ENCODE assay signal across 11 cellular contexts in genomic region chr10:3424102-3424803, GRCh38.
DNase-seq lines count a peak whose midpoint lies in the region; ATAC-seq and TF ChIP-seq lines count a peak whose summit lies in the region.
"Had no signal": no experiment of that assay in that cellular context is flagged by ENCODE, and none has a peak within 500 bp of the region (broad histone marks: within the 10 kb centered on the region; RNA-seq: fewer than 3 reads in every experiment).

No MANE protein-coding gene starts in this region.

- H3K27ac ChIP-seq in liver (ENCODE audit: low read depth in 1 of 2, low read length in 2 of 2) = peak overlapping the region; percentile 50 to 54
- H3K27ac ChIP-seq: vagina had no signal

- no peaks in the 10 kb centered on the region for H3K36me3 ChIP-seq in liver (ENCODE audit: control insufficient read depth in 4 of 4, insufficient read depth in 3 of 4, low read depth in 1 of 4, low read length in 3 of 4)
- H3K36me3 ChIP-seq: vagina had no signal

- H3K27me3 ChIP-seq in liver (ENCODE audit: control insufficient read depth in 4 of 4, insufficient read depth in 4 of 4, low read length in 3 of 4) = peaks cover 0 to 3% (median 0%) of the 10 kb centered on the region in 4 donors
- H3K27me3 ChIP-seq: vagina had no signal

- ATAC-seq in HG03439 (IDR thresholded peaks at IDR 0.05; ENCODE audit: unreplicated experiment) (no peak), GM21737 (IDR thresholded peaks at IDR 0.05; ENCODE audit: unreplicated experiment) (no peak), GM18868 (IDR thresholded peaks at IDR 0.05; ENCODE audit: unreplicated experiment) (no peak)
- ATAC-seq: activated CD4-positive, alpha-beta T cell treated with anti-CD3 and anti-CD28 coated beads for 36 hours had no signal

- H3K4me3 ChIP-seq in astrocyte of the spinal cord (ENCODE audit: low read depth, low read length) = no peak overlapping the region
- H3K4me3 ChIP-seq in liver (ENCODE audit: low read depth in 1 of 3, low read length in 3 of 3) = no peak overlapping the region
- H3K4me3 ChIP-seq: vagina had no signal

- TF ChIP-seq RAD21 in liver (IDR thresholded peaks at IDR 0.05) = peak in 1 of 2 donors; percentile 14

- no peak overlapping the region for H3K9ac ChIP-seq in liver (ENCODE audit: low read depth in 1 of 2, low read length in 2 of 2)

- 67% methylated on average over 26 of the region's 26 CpGs for WGBS in liver

- TF ChIP-seq CTCF in astrocyte of the spinal cord (IDR thresholded peaks at IDR 0.05; ENCODE audit: low read depth, low read length) (no peak), liver (IDR thresholded peaks at IDR 0.05; ENCODE audit: low read depth, low read length, missing input control) (no peak)

- in situ Hi-C loops in astrocyte of the spinal cord (cut with HindIII; ENCODE audit: low sequenced_read_pairs) = no loop called here

- peaks cover 0 to 2% (median 0%) of the 10 kb centered on the region in 4 donors for H3K4me1 ChIP-seq in liver (ENCODE audit: control insufficient read depth in 4 of 4, insufficient read depth in 4 of 4, low read length in 3 of 4)

- DNase-seq in A172 (ENCODE audit: low spot score) (peak; percentile 87), MV-4-11 (lab: John Stamatoyannopoulos, UW) (peak; percentile 64), astrocyte of the spinal cord (ENCODE audit: low read depth, low spot score) (peak; percentile 77), DMS153 (lab: John Stamatoyannopoulos, UW) (no peak)
- DNase-seq: activated CD4-positive, alpha-beta T cell treated with anti-CD3 and anti-CD28 coated beads for 36 hours; AML-193 had no signal

- H3K9me3 ChIP-seq in liver (ENCODE audit: control insufficient read depth in 4 of 4, low read length in 3 of 4) = no peaks in the 10 kb centered on the region
- H3K9me3 ChIP-seq: vagina had no signal

TF ChIP-seq in liver, 16 proteins besides CTCF, POLR2A, EP300 and RAD21:
- TF ChIP-seq SP1 (IDR thresholded peaks at IDR 0.05) (peak; percentile 16), YY1 (IDR thresholded peaks at IDR 0.05) (no peak), NR2F2 (IDR thresholded peaks at IDR 0.05) (peak; percentile 73), MAX (IDR thresholded peaks at IDR 0.05) (no peak), HNF4A (conservative IDR thresholded peaks at IDR 0.05) (no peak), GABPA (IDR thresholded peaks at IDR 0.05 in 1 of 2, conservative IDR thresholded peaks at IDR 0.05 in 1 of 2) (no peak), RXRA (IDR thresholded peaks at IDR 0.05) (no peak), ATF3 (IDR thresholded peaks at IDR 0.05) (no peak), FOXA1 (IDR thresholded peaks at IDR 0.05) (no peak), EGR1 (IDR thresholded peaks at IDR 0.05; ENCODE audit: low read depth in 2 of 2) (no peak), ZBTB33 (IDR thresholded peaks at IDR 0.05) (no peak), JUND (IDR thresholded peaks at IDR 0.05) (no peak), TAF1 (conservative IDR thresholded peaks at IDR 0.05) (no peak), REST (IDR thresholded peaks at IDR 0.05) (no peak)
